29 cellular contexts compared by ENCODE assay signal in genomic region chrX:10195947-10196346, GRCh38.
"Had no signal": no experiment of that assay in that cellular context is flagged by ENCODE, and none has a peak within 500 bp of the region (broad histone marks: within the 10 kb centered on the region; RNA-seq: fewer than 3 reads in every experiment).

No MANE protein-coding gene starts in this region.

- H3K79me2 ChIP-seq: parathyroid adenoma had no signal

- H3K36me3 ChIP-seq: neural progenitor cell, ovary, suprapubic skin, tibial artery, transverse colon, upper lobe of right lung, uterus had no signal

- H3K9me3 Mint-ChIP-seq: naive thymus-derived CD4-positive, alpha-beta T cell; natural killer cell; stimulated activated effector memory CD8-positive, alpha-beta T cell treated with anti-CD3 and anti-CD28 coated beads, Interleukin-12 subunit alpha, Interleukin-12 subunit beta, amount 100 ng/mL, for 72 hours; stimulated activated naive CD8-positive, alpha-beta T cell treated with anti-CD3 and anti-CD28 coated beads, Interleukin-15, Interleukin-2, amounts not matched to agents 100 ng/mL and 50 ng/mL, for 24 hours had no signal

- H3K4me3 Mint-ChIP-seq: naive thymus-derived CD4-positive, alpha-beta T cell; natural killer cell; nephron; neural progenitor cell; stimulated activated effector memory CD8-positive, alpha-beta T cell treated with anti-CD3 and anti-CD28 coated beads, Interleukin-12 subunit alpha, Interleukin-12 subunit beta, amount 100 ng/mL, for 72 hours; stimulated activated naive B cell treated with anti-CD40 and anti-IgM and Interleukin-4, amounts not matched to agents 10 μg/mL and 1 μg/mL and 100 μg/mL, for 72 hours; stimulated activated naive CD8-positive, alpha-beta T cell treated with anti-CD3 and anti-CD28 coated beads, Interleukin-15, Interleukin-2, amounts not matched to agents 100 ng/mL and 50 ng/mL, for 24 hours; type B pancreatic cell had no signal

- H3K36me3 Mint-ChIP-seq: naive thymus-derived CD4-positive, alpha-beta T cell; natural killer cell; stimulated activated effector memory CD8-positive, alpha-beta T cell treated with anti-CD3 and anti-CD28 coated beads, Interleukin-12 subunit alpha, Interleukin-12 subunit beta, amount 100 ng/mL, for 72 hours had no signal

- H3K27me3 Mint-ChIP-seq: progenitor cell of endocrine pancreas; stimulated activated naive B cell treated with anti-CD40 and anti-IgM and Interleukin-4, amounts not matched to agents 10 μg/mL and 1 μg/mL and 100 μg/mL, for 72 hours; stimulated activated naive CD8-positive, alpha-beta T cell treated with anti-CD3 and anti-CD28 coated beads, Interleukin-15, Interleukin-2, amounts not matched to agents 100 ng/mL and 50 ng/mL, for 24 hours; type B pancreatic cell had no signal

- FAIRE-seq: small intestine had no signal

- H3K27ac Mint-ChIP-seq: naive thymus-derived CD4-positive, alpha-beta T cell; natural killer cell; neural progenitor cell; progenitor cell of endocrine pancreas; stimulated activated effector memory CD8-positive, alpha-beta T cell treated with anti-CD3 and anti-CD28 coated beads, Interleukin-12 subunit alpha, Interleukin-12 subunit beta, amount 100 ng/mL, for 72 hours; stimulated activated naive B cell treated with anti-CD40 and anti-IgM and Interleukin-4, amounts not matched to agents 10 μg/mL and 1 μg/mL and 100 μg/mL, for 72 hours; stimulated activated naive CD8-positive, alpha-beta T cell treated with anti-CD3 and anti-CD28 coated beads, Interleukin-15, Interleukin-2, amounts not matched to agents 100 ng/mL and 50 ng/mL, for 24 hours; type B pancreatic cell had no signal

- DNase-seq: naive thymus-derived CD4-positive, alpha-beta T cell; natural killer cell; occipital lobe; ovary; posterior cingulate gyrus; psoas muscle; right cardiac atrium; small intestine; stimulated activated CD4-positive, alpha-beta T cell treated with anti-CD3 and anti-CD28 coated beads, Interleukin-15, amount 100 ng/mL, for 24 hours; stimulated activated CD4-positive, alpha-beta T cell treated with anti-CD3 and anti-CD28 coated beads, Interleukin-2, amount 100 ng/mL, for 24 hours; stimulated activated CD4-positive, alpha-beta T cell treated with anti-CD3 and anti-CD28 coated beads, Interleukin-2, amount 100 ng/mL, for 48 hours; stimulated activated CD4-positive, alpha-beta T cell treated with anti-CD3 and anti-CD28 coated beads, Interleukin-4, amount 100 ng/mL, for 24 hours; stimulated activated naive B cell treated with anti-CD40 and anti-IgM and Interleukin-4, amounts not matched to agents 10 μg/mL and 1 μg/mL and 100 μg/mL, for 72 hours; stimulated activated naive CD4-positive, alpha-beta T cell treated with Interleukin-2 at 50 U/mL for 16 hours; substantia nigra; testis; tibial artery; transverse colon; upper lobe of right lung; uterus had no signal

- H2AFZ ChIP-seq: neural progenitor cell, parathyroid adenoma had no signal

- H3K27me3 ChIP-seq: neural progenitor cell, ovary, suprapubic skin, testis, tibial artery, transverse colon, upper lobe of right lung, uterus had no signal

- ATAC-seq: naive thymus-derived CD4-positive, alpha-beta T cell; natural killer cell; right cardiac atrium; sciatic nerve; stimulated activated effector memory CD8-positive, alpha-beta T cell treated with anti-CD3 and anti-CD28 coated beads, Interleukin-12 subunit alpha, Interleukin-12 subunit beta, amount 100 ng/mL, for 72 hours; stimulated activated naive B cell treated with anti-CD40 and anti-IgM and Interleukin-4, amounts not matched to agents 10 μg/mL and 1 μg/mL and 100 μg/mL, for 72 hours; upper lobe of right lung had no signal

- H3K27ac ChIP-seq: neural progenitor cell, ovary, parathyroid adenoma, suprapubic skin, testis, tibial artery, transverse colon, upper lobe of right lung, uterus had no signal

- H3K9ac ChIP-seq: neural progenitor cell, parathyroid adenoma had no signal

- H3K4me3 ChIP-seq: neural progenitor cell, ovary, psoas muscle, suprapubic skin, testis, tibial artery, transverse colon, upper lobe of right lung, uterus had no signal

- H3K4me2 ChIP-seq: neural progenitor cell had no signal

- H3K4me1 ChIP-seq: neural progenitor cell, parathyroid adenoma, psoas muscle, suprapubic skin, testis, tibial artery, transverse colon, upper lobe of right lung, uterus had no signal

- H3K9me3 ChIP-seq: ovary, psoas muscle, suprapubic skin, testis, tibial artery, transverse colon, upper lobe of right lung, uterus had no signal
